1 cellular context compared by ENCODE assay signal in the genomic region with DNA sequence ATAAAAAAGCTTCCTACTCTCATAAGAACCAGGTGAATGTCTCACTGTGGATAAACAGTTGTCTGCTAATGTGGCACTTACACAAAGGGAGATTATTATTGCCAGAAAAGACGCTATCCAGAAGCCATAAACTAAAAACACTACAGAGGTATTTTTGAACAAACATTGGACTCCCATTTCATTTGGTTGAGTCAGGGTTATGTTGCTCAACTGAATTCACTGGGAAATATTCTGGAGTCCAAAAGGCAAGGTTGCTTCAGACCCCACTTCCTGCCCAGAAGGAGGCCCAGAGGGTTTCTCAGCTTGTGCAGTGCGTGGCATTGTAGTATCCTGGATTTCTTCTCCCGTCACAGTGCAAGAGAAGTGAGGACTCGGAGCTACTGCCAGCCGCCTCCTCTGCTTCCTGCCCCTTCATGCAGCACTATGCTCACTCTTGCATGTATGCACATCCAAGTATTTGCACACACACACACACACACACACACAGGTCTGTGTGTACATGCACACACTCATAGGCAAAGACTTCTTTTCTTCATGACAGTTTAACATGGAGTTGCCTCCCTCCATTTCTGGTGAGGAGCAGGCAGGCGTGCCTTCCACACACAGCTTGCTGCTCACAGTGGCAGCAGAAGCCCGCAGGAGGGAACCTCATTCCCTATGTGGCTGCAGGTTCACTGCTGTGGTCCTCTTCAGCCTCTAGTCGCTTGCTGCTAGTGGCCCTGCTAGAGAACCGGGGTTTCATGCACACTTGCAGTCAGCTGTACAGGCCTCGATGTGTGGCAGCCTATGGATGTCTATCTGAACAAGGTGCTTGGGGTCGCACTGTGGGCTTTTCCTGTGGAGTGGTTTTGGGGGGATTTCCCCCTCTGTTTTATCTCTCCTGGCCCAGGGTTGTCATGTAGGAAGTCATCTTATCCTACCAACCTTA.
TF ChIP-seq lines count a peak whose summit lies in the region.

No MANE protein-coding gene starts in this region.

TF ChIP-seq in GM12878, 131 proteins besides CTCF, POLR2A, EP300 and RAD21:
- no peak for TF ChIP-seq IKZF2 (IDR thresholded peaks at IDR 0.05)
- TF ChIP-seq RB1 (IDR thresholded peaks at IDR 0.05; ENCODE audit: borderline replicate concordance): no peak
- no peak for TF ChIP-seq POU2F2 (IDR thresholded peaks at IDR 0.05; ENCODE audit: borderline replicate concordance, low read depth, low read length)
- no peak for TF ChIP-seq FOS (IDR thresholded peaks at IDR 0.05; ENCODE audit: borderline replicate concordance, extremely low read depth, insufficient read length)
- no peak for TF ChIP-seq RCOR1 (conservative IDR thresholded peaks at IDR 0.05; ENCODE audit: low read depth, low read length)
- TF ChIP-seq EGR1 (IDR thresholded peaks at IDR 0.05; ENCODE audit: borderline replicate concordance in 1 of 2, low read depth in 2 of 2, low read length in 2 of 2): no peak
- no peak for TF ChIP-seq MTA3 (IDR thresholded peaks at IDR 0.05; ENCODE audit: borderline replicate concordance, low read length)
- no peak for TF ChIP-seq NFIC (IDR thresholded peaks at IDR 0.05; ENCODE audit: low read depth, low read length)
- no peak for TF ChIP-seq EED (IDR thresholded peaks at IDR 0.05; ENCODE audit: low read depth)
- no peak for TF ChIP-seq RUNX3 (IDR thresholded peaks at IDR 0.05; ENCODE audit: low read length)
- TF ChIP-seq BRCA1 (IDR thresholded peaks at IDR 0.05; ENCODE audit: low read depth, low read length): no peak
- TF ChIP-seq CBX3 (IDR thresholded peaks at IDR 0.05; ENCODE audit: borderline replicate concordance, low read depth): no peak
- TF ChIP-seq CBX5 (IDR thresholded peaks at IDR 0.05; ENCODE audit: low read depth): no peak
- no peak for TF ChIP-seq TARDBP (IDR thresholded peaks at IDR 0.05; ENCODE audit: borderline replicate concordance)
- no peak for TF ChIP-seq CREB1 (IDR thresholded peaks at IDR 0.05; ENCODE audit: low read depth)
- no peak for TF ChIP-seq SMC3 (IDR thresholded peaks at IDR 0.05; ENCODE audit: borderline replicate concordance, low read length)
- TF ChIP-seq STAT1 (conservative IDR thresholded peaks at IDR 0.05): no peak
- TF ChIP-seq MYC (IDR thresholded peaks at IDR 0.05; ENCODE audit: insufficient read depth, insufficient read length, insufficient replicate concordance, low read length, severe bottlenecking): no peak
